ENCODE assay signal across 23 cellular contexts in genomic region chr3:118742760-118743159, GRCh38.
"Had no signal": no experiment of that assay in that cellular context is flagged by ENCODE, and none has a peak within 500 bp of the region (broad histone marks: within the 10 kb centered on the region; RNA-seq: fewer than 3 reads in every experiment).

No MANE protein-coding gene starts in this region.

- H3K27me3 ChIP-seq: neural progenitor cell, right atrium auricular region, sigmoid colon, transverse colon, upper lobe of right lung, uterus had no signal

- ATAC-seq: effector memory CD8-positive, alpha-beta T cell; naive thymus-derived CD4-positive, alpha-beta T cell; stimulated activated memory B cell treated with anti-CD40 and anti-IgM and Interleukin-4, amounts not matched to agents 10 μg/mL and 1 μg/mL and 100 μg/mL, for 72 hours; stimulated activated naive CD8-positive, alpha-beta T cell treated with anti-CD3 and anti-CD28 coated beads, Interleukin-15, Interleukin-2, amounts not matched to agents 100 U/mL and 50 U/mL, for 24 hours; upper lobe of right lung had no signal

- H3K27ac ChIP-seq: coronary artery, neural progenitor cell, prostate gland, right atrium auricular region, sigmoid colon, transverse colon, upper lobe of right lung, uterus had no signal

- H3K4me1 ChIP-seq: neural progenitor cell, prostate gland, right atrium auricular region, sigmoid colon, transverse colon, upper lobe of right lung, uterus had no signal

- H3K36me3 ChIP-seq: neural progenitor cell, prostate gland, right atrium auricular region, sigmoid colon, transverse colon, upper lobe of right lung, uterus had no signal

- H3K9me3 ChIP-seq: prostate gland, right atrium auricular region, sigmoid colon, upper lobe of right lung, uterus had no signal

- H3K4me3 ChIP-seq: coronary artery, neural progenitor cell, prostate gland, right atrium auricular region, sigmoid colon, transverse colon, upper lobe of right lung, uterus had no signal

- DNase-seq: dermis blood vessel endothelial cell; effector memory CD8-positive, alpha-beta T cell; erythroblast; hypothalamus; immature natural killer cell; mesendoderm; midbrain; naive thymus-derived CD4-positive, alpha-beta T cell; sigmoid colon; stimulated activated CD4-positive, alpha-beta T cell treated with anti-CD3 and anti-CD28 coated beads, Interleukin-4, amount 100 ng/mL, for 4 hours; stimulated activated naive CD8-positive, alpha-beta T cell treated with anti-CD3 and anti-CD28 coated beads, Interleukin-15, Interleukin-2, amounts not matched to agents 100 U/mL and 50 U/mL, for 24 hours; substantia nigra; transverse colon; upper lobe of right lung; uterus had no signal

- FAIRE-seq: endometrium, frontal cortex, keratinocyte had no signal
